ENCODE assay signal across 1 cellular context in the genomic region with DNA sequence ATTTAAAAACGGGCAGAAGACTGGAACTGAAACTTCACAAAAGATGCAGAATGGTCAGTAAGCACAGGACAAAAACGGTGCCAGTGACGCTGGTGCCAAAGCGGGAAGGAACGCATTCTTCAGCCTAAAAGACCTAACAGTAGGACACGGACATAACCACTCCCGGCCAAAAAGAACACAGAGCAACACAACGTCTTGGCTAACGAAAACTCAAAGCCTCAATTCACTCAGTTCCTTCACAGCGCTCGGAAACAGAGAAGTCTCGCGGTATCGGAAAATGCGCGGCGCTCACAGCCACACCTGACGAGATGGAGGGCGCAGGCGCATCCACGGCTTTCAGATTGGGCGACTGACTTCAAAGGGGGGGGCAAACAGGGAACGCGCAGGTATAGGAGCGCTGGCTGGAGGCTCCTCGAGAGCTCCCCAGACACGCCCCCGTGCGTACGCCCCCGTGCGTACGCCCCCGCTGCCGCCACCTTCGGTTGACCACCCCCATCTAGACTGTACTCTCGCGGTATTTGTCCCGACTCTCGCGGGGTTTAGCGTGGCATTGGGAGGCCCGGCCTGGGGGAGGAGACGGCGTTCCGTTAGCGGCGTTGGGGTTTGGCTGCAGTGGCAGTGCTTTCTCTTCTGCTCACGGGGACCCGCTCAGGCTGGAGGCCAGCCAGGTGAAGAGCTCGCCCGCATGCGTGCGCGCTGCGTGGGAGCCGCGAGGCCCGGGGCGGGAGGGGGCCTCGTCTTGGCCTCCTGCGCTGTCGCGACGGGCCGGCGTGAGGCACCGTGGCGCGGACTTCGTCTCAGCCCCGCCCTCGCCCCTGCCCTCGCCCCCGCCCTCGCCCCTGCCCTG.
TF ChIP-seq lines count a peak whose summit lies in the region.

A gene (plus strand): TSS at position 576 of the 847 bp plus-strand sequence. CDS start 321 bp downstream, outside the sequence.

TF ChIP-seq in HepG2, 621 proteins besides CTCF, POLR2A, EP300 and RAD21 (continued from another document and continues in another):
- TF ChIP-seq ZNF256 (CRISPR knock-in tag; conservative IDR thresholded peaks at IDR 0.05): no peak
- TF ChIP-seq, protein P1, sequence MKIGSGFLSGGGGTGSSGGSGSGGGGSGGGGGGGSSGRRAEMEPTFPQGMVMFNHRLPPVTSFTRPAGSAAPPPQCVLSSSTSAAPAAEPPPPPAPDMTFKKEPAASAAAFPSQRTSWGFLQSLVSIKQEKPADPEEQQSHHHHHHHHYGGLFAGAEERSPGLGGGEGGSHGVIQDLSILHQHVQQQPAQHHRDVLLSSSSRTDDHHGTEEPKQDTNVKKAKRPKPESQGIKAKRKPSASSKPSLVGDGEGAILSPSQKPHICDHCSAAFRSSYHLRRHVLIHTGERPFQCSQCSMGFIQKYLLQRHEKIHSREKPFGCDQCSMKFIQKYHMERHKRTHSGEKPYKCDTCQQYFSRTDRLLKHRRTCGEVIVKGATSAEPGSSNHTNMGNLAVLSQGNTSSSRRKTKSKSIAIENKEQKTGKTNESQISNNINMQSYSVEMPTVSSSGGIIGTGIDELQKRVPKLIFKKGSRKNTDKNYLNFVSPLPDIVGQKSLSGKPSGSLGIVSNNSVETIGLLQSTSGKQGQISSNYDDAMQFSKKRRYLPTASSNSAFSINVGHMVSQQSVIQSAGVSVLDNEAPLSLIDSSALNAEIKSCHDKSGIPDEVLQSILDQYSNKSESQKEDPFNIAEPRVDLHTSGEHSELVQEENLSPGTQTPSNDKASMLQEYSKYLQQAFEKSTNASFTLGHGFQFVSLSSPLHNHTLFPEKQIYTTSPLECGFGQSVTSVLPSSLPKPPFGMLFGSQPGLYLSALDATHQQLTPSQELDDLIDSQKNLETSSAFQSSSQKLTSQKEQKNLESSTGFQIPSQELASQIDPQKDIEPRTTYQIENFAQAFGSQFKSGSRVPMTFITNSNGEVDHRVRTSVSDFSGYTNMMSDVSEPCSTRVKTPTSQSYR (CRISPR knock-in tag; IDR thresholded peaks at IDR 0.05; ENCODE audit: borderline replicate concordance): peak; percentile 90
- peak; percentile 82; the same call in 1 of the 2 replicates for TF ChIP-seq MTA1 (CRISPR knock-in tag; IDR thresholded peaks at IDR 0.05; ENCODE audit: borderline replicate concordance)
- peak; percentile 85 for TF ChIP-seq ZZZ3 (CRISPR knock-in tag; IDR thresholded peaks at IDR 0.05; ENCODE audit: borderline replicate concordance)
- no peak for TF ChIP-seq ZNF382 (CRISPR knock-in tag; IDR thresholded peaks at IDR 0.05; ENCODE audit: borderline replicate concordance)
- TF ChIP-seq ZNF747 (CRISPR knock-in tag; IDR thresholded peaks at IDR 0.05; ENCODE audit: borderline replicate concordance): peak; percentile 91; the same call in 1 of the 2 replicates
- 0 out of 2 replicates have a peak, but pooled peaks have one; percentile 51 for TF ChIP-seq ZNF224 (CRISPR knock-in tag; IDR thresholded peaks at IDR 0.05)
- 0 out of 2 replicates have a peak, but pooled peaks have one; percentile 22 for TF ChIP-seq MTF2 (CRISPR knock-in tag; IDR thresholded peaks at IDR 0.05; ENCODE audit: borderline replicate concordance)
- TF ChIP-seq, protein P2, sequence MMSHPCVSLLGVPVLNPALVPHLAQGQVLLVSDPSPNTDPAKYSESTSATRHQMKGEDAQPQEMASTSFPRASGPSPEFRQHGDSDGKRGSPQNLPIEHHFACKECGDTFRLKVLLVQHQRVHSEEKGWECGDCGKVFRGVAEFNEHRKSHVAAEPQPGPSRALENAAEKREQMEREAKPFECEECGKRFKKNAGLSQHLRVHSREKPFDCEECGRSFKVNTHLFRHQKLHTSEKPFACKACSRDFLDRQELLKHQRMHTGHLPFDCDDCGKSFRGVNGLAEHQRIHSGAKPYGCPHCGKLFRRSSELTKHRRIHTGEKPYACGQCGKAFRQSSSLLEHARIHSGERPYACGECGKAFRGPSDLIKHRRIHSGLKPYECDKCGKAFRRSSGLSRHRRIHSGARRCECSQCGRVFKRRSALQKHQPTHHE (CRISPR knock-in tag; IDR thresholded peaks at IDR 0.05; ENCODE audit: borderline replicate concordance): peak; percentile 74; the same call in 1 of the 2 replicates
- no peak for TF ChIP-seq CHCHD3 (CRISPR knock-in tag; IDR thresholded peaks at IDR 0.05)
- TF ChIP-seq FOSL2 (CRISPR knock-in tag; IDR thresholded peaks at IDR 0.05): no peak
- TF ChIP-seq PPARG (CRISPR knock-in tag; conservative IDR thresholded peaks at IDR 0.05): no peak
- TF ChIP-seq PAF1 (CRISPR knock-in tag; IDR thresholded peaks at IDR 0.05): no peak
- TF ChIP-seq, protein P3, sequence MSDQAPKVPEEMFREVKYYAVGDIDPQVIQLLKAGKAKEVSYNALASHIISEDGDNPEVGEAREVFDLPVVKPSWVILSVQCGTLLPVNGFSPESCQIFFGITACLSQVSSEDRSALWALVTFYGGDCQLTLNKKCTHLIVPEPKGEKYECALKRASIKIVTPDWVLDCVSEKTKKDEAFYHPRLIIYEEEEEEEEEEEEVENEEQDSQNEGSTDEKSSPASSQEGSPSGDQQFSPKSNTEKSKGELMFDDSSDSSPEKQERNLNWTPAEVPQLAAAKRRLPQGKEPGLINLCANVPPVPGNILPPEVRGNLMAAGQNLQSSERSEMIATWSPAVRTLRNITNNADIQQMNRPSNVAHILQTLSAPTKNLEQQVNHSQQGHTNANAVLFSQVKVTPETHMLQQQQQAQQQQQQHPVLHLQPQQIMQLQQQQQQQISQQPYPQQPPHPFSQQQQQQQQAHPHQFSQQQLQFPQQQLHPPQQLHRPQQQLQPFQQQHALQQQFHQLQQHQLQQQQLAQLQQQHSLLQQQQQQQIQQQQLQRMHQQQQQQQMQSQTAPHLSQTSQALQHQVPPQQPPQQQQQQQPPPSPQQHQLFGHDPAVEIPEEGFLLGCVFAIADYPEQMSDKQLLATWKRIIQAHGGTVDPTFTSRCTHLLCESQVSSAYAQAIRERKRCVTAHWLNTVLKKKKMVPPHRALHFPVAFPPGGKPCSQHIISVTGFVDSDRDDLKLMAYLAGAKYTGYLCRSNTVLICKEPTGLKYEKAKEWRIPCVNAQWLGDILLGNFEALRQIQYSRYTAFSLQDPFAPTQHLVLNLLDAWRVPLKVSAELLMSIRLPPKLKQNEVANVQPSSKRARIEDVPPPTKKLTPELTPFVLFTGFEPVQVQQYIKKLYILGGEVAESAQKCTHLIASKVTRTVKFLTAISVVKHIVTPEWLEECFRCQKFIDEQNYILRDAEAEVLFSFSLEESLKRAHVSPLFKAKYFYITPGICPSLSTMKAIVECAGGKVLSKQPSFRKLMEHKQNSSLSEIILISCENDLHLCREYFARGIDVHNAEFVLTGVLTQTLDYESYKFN (CRISPR knock-in tag; conservative IDR thresholded peaks at IDR 0.05): peak; percentile 70
- TF ChIP-seq GABPB1 (CRISPR knock-in tag; IDR thresholded peaks at IDR 0.05): peak; percentile 75
- TF ChIP-seq, protein P4, sequence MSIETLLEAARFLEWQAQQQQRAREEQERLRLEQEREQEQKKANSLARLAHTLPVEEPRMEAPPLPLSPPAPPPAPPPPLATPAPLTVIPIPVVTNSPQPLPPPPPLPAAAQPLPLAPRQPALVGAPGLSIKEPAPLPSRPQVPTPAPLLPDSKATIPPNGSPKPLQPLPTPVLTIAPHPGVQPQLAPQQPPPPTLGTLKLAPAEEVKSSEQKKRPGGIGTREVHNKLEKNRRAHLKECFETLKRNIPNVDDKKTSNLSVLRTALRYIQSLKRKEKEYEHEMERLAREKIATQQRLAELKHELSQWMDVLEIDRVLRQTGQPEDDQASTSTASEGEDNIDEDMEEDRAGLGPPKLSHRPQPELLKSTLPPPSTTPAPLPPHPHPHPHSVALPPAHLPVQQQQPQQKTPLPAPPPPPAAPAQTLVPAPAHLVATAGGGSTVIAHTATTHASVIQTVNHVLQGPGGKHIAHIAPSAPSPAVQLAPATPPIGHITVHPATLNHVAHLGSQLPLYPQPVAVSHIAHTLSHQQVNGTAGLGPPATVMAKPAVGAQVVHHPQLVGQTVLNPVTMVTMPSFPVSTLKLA (IDR thresholded peaks at IDR 0.05): peak; percentile 35; the same call in 1 of the 2 replicates
- TF ChIP-seq, protein P5, sequence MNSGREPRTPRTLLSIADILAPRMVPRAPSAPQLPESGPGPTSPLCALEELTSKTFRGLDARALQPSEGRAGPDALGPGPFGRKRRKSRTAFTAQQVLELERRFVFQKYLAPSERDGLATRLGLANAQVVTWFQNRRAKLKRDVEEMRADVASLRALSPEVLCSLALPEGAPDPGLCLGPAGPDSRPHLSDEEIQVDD (CRISPR knock-in tag; IDR thresholded peaks at IDR 0.05; ENCODE audit: borderline replicate concordance): 0 out of 2 replicates have a peak, but pooled peaks have one; percentile 77
- TF ChIP-seq ZNF232 (CRISPR knock-in tag; IDR thresholded peaks at IDR 0.05; ENCODE audit: borderline replicate concordance): peak; percentile 49; the same call in 1 of the 2 replicates
- TF ChIP-seq, protein P6, sequence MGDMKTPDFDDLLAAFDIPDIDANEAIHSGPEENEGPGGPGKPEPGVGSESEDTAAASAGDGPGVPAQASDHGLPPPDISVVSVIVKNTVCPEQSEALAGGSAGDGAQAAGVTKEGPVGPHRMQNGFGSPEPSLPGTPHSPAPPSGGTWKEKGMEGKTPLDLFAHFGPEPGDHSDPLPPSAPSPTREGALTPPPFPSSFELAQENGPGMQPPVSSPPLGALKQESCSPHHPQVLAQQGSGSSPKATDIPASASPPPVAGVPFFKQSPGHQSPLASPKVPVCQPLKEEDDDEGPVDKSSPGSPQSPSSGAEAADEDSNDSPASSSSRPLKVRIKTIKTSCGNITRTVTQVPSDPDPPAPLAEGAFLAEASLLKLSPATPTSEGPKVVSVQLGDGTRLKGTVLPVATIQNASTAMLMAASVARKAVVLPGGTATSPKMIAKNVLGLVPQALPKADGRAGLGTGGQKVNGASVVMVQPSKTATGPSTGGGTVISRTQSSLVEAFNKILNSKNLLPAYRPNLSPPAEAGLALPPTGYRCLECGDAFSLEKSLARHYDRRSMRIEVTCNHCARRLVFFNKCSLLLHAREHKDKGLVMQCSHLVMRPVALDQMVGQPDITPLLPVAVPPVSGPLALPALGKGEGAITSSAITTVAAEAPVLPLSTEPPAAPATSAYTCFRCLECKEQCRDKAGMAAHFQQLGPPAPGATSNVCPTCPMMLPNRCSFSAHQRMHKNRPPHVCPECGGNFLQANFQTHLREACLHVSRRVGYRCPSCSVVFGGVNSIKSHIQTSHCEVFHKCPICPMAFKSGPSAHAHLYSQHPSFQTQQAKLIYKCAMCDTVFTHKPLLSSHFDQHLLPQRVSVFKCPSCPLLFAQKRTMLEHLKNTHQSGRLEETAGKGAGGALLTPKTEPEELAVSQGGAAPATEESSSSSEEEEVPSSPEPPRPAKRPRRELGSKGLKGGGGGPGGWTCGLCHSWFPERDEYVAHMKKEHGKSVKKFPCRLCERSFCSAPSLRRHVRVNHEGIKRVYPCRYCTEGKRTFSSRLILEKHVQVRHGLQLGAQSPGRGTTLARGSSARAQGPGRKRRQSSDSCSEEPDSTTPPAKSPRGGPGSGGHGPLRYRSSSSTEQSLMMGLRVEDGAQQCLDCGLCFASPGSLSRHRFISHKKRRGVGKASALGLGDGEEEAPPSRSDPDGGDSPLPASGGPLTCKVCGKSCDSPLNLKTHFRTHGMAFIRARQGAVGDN (CRISPR knock-in tag; IDR thresholded peaks at IDR 0.05): peak; percentile 95
- TF ChIP-seq AHR (CRISPR knock-in tag; IDR thresholded peaks at IDR 0.05): peak; percentile 42; the same call in 1 of the 2 replicates
- TF ChIP-seq NBN (conservative IDR thresholded peaks at IDR 0.05): no peak
- TF ChIP-seq PHF20 (CRISPR knock-in tag; IDR thresholded peaks at IDR 0.05): peak; percentile 73
- peak; percentile 4; the same call in 1 of the 2 replicates for TF ChIP-seq SP2 (CRISPR knock-in tag; IDR thresholded peaks at IDR 0.05)
- TF ChIP-seq, protein P7, sequence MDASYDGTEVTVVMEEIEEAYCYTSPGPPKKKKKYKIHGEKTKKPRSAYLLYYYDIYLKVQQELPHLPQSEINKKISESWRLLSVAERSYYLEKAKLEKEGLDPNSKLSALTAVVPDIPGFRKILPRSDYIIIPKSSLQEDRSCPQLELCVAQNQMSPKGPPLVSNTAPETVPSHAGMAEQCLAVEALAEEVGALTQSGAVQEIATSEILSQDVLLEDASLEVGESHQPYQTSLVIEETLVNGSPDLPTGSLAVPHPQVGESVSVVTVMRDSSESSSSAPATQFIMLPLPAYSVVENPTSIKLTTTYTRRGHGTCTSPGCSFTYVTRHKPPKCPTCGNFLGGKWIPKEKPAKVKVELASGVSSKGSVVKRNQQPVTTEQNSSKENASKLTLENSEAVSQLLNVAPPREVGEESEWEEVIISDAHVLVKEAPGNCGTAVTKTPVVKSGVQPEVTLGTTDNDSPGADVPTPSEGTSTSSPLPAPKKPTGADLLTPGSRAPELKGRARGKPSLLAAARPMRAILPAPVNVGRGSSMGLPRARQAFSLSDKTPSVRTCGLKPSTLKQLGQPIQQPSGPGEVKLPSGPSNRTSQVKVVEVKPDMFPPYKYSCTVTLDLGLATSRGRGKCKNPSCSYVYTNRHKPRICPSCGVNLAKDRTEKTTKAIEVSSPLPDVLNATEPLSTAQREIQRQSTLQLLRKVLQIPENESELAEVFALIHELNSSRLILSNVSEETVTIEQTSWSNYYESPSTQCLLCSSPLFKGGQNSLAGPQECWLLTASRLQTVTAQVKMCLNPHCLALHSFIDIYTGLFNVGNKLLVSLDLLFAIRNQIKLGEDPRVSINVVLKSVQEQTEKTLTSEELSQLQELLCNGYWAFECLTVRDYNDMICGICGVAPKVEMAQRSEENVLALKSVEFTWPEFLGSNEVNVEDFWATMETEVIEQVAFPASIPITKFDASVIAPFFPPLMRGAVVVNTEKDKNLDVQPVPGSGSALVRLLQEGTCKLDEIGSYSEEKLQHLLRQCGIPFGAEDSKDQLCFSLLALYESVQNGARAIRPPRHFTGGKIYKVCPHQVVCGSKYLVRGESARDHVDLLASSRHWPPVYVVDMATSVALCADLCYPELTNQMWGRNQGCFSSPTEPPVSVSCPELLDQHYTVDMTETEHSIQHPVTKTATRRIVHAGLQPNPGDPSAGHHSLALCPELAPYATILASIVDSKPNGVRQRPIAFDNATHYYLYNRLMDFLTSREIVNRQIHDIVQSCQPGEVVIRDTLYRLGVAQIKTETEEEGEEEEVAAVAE (CRISPR knock-in tag; IDR thresholded peaks at IDR 0.05; ENCODE audit: borderline replicate concordance): peak; percentile 15; the same call in 1 of the 2 replicates
- peak; percentile 58 for TF ChIP-seq ZNF607 (CRISPR knock-in tag; IDR thresholded peaks at IDR 0.05; ENCODE audit: borderline replicate concordance)
- peak; percentile 67 for TF ChIP-seq SP5 (CRISPR knock-in tag; IDR thresholded peaks at IDR 0.05; ENCODE audit: borderline replicate concordance, low read depth)
- TF ChIP-seq, protein P8, sequence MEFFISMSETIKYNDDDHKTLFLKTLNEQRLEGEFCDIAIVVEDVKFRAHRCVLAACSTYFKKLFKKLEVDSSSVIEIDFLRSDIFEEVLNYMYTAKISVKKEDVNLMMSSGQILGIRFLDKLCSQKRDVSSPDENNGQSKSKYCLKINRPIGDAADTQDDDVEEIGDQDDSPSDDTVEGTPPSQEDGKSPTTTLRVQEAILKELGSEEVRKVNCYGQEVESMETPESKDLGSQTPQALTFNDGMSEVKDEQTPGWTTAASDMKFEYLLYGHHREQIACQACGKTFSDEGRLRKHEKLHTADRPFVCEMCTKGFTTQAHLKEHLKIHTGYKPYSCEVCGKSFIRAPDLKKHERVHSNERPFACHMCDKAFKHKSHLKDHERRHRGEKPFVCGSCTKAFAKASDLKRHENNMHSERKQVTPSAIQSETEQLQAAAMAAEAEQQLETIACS (CRISPR knock-in tag; IDR thresholded peaks at IDR 0.05): no peak
- no peak for TF ChIP-seq ZNF460 (CRISPR knock-in tag; IDR thresholded peaks at IDR 0.05; ENCODE audit: borderline replicate concordance)
- TF ChIP-seq ZNF558 (CRISPR knock-in tag; IDR thresholded peaks at IDR 0.05; ENCODE audit: borderline replicate concordance): peak; percentile 76; the same call in 1 of the 2 replicates
- no peak for TF ChIP-seq HHEX (CRISPR knock-in tag; IDR thresholded peaks at IDR 0.05)
- peak; percentile 60 for TF ChIP-seq TBL1XR1 (IDR thresholded peaks at IDR 0.05; ENCODE audit: borderline replicate concordance, low read length, partially characterized antibody)
- TF ChIP-seq ZMYM3 (CRISPR knock-in tag; IDR thresholded peaks at IDR 0.05): no peak
- TF ChIP-seq IRF2 (CRISPR knock-in tag; IDR thresholded peaks at IDR 0.05): peak; percentile 76
- TF ChIP-seq SIN3A (IDR thresholded peaks at IDR 0.05; ENCODE audit: borderline replicate concordance, low read depth, low read length): peak; percentile 80; the same call in 1 of the 2 replicates
